ENCODE assay signal across 8 cellular contexts in genomic region chr17:82450357-82451106, GRCh38. TPM values are rescaled to one million over a fixed set of nuclear protein-coding genes. Genes with fewer than 3 reads are reported as not detected.
DNase-seq lines count a peak whose midpoint lies in the region; ATAC-seq lines count a peak whose summit lies in the region.

CYBC1 (minus strand) TSS chr17:82450752; CDS start chr17:82449254, 1,498 bp downstream.

- H3K27me3 Mint-ChIP-seq in CD4-positive, alpha-beta memory T cell = no peaks in the 10 kb centered on the region
- no peaks in the 10 kb centered on the region for H3K27me3 Mint-ChIP-seq in effector memory CD8-positive, alpha-beta T cell

- ATAC-seq in GM19468 (IDR thresholded peaks at IDR 0.05; ENCODE audit: extremely low read depth, unreplicated experiment) = peak; percentile 36
- peak; percentile 63 for ATAC-seq in effector memory CD8-positive, alpha-beta T cell (replicated peaks)

- 2% methylated on average over 86 of the region's 91 CpGs for WGBS in mesenchymal stem cell

- H3K9ac ChIP-seq in NT2/D1 (ENCODE audit: insufficient read length, low read depth) (peak within 1 kb of the TSS; percentile 89), mesenchymal stem cell (ENCODE audit: low read length) (peak within 1 kb of the TSS; percentile 94)

- H3K4me2 ChIP-seq in mesenchymal stem cell (ENCODE audit: low read length, poor library complexity, severe bottlenecking) = peak within 1 kb of the TSS; percentile 58

- peak within 1 kb of the TSS; percentile 77 for H2BK120ac ChIP-seq in mesenchymal stem cell (ENCODE audit: low read depth, low read length)

- peak within 1 kb of the TSS; percentile 86 for H3K27ac ChIP-seq in CD4-positive, alpha-beta memory T cell (ENCODE audit: low read depth, low read length)
- H3K27ac ChIP-seq in mesenchymal stem cell (ENCODE audit: low read length, poor library complexity, severe bottlenecking) = peak within 1 kb of the TSS; percentile 82

- peak within 1 kb of the TSS; percentile 93 for H4K91ac ChIP-seq in mesenchymal stem cell (ENCODE audit: low read length)

- CTCF ChIA-PET in CD4-positive, alpha-beta memory T cell (lab: Charles Lee; ENCODE audit: partially characterized antibody) = no interaction called here

- peak within 1 kb of the TSS; percentile 73 to 77 for H3K4ac ChIP-seq in mesenchymal stem cell (ENCODE audit: low read depth in 1 of 2, low read length in 2 of 2)

- H3K4me1 Mint-ChIP-seq in CD4-positive, alpha-beta memory T cell = peaks cover 22 to 48% (median 30%) of the 10 kb centered on the region in 4 donors
- peaks cover 19 to 31% of the 10 kb centered on the region in 2 donors for H3K4me1 Mint-ChIP-seq in effector memory CD8-positive, alpha-beta T cell (ENCODE audit: low read depth in 2 of 2)

- H2BK12ac ChIP-seq in mesenchymal stem cell (ENCODE audit: low read length in 2 of 2) = peak within 1 kb of the TSS; percentile 28 to 95

- peak within 1 kb of the TSS; percentile 93 for H2AFZ ChIP-seq in mesenchymal stem cell (ENCODE audit: low read depth, low read length)

- no peaks in the 10 kb centered on the region for H3K27me3 ChIP-seq in CD4-positive, alpha-beta memory T cell (ENCODE audit: insufficient read depth, low read length)
- H3K27me3 ChIP-seq in NT2/D1 (ENCODE audit: insufficient read depth, insufficient read length) (no peaks in the 10 kb centered on the region), mesenchymal stem cell (ENCODE audit: control insufficient read depth in 1 of 2, insufficient read depth in 1 of 2, low read length in 2 of 2) (no peaks in the 10 kb centered on the region)

- H3K79me1 ChIP-seq in mesenchymal stem cell (replicated peaks; ENCODE audit: low read length, poor library complexity, severe bottlenecking) = peaks cover 29% of the 10 kb centered on the region

- H2BK5ac ChIP-seq in mesenchymal stem cell (ENCODE audit: low read depth, low read length, poor library complexity, severe bottlenecking) = peak within 1 kb of the TSS; percentile 83

- H3K4me3 Mint-ChIP-seq in CD4-positive, alpha-beta memory T cell = peak within 1 kb of the TSS; percentile 86 to 98 (median 94)
- H3K4me3 Mint-ChIP-seq in effector memory CD8-positive, alpha-beta T cell = peak within 1 kb of the TSS; percentile 95 to 96

- H3K36me3 Mint-ChIP-seq in CD4-positive, alpha-beta memory T cell = peaks cover 0 to 17% of the 10 kb centered on the region in 2 donors
- peaks cover 33% of the 10 kb centered on the region for H3K36me3 Mint-ChIP-seq in effector memory CD8-positive, alpha-beta T cell (ENCODE audit: insufficient read depth)

- H4K8ac ChIP-seq in mesenchymal stem cell (ENCODE audit: low read length) = peak within 1 kb of the TSS; percentile 87

- peak within 1 kb of the TSS; percentile 86 to 95 for H3K4me3 ChIP-seq in CD4-positive, alpha-beta memory T cell (ENCODE audit: low read length in 2 of 2)
- H3K4me3 ChIP-seq in NT2/D1 (ENCODE audit: insufficient read length, low read depth) (peak within 1 kb of the TSS; percentile 91), mesenchymal stem cell (ENCODE audit: insufficient read depth in 1 of 2, low read depth in 1 of 2, low read length in 2 of 2) (peak within 1 kb of the TSS; percentile 94)

- POLR2A ChIA-PET in CD4-positive, alpha-beta memory T cell (lab: Charles Lee; ENCODE audit: partially characterized antibody) = interaction anchor here (1.4 to 3.3 kb wide), 4 partner anchors 8 to 46 kb away, joined by 3 to 50 read pairs (median 14); partner anchors contain the start of gene NARF

- peak within 1 kb of the TSS; percentile 92 to 97 for H3K18ac ChIP-seq in mesenchymal stem cell (ENCODE audit: low read depth in 1 of 2, low read length in 2 of 2)

- peaks cover 44% of the 10 kb centered on the region for H3K4me1 ChIP-seq in CD4-positive, alpha-beta memory T cell (ENCODE audit: insufficient read depth, low read length)
- peaks cover 8% of the 10 kb centered on the region for H3K4me1 ChIP-seq in NT2/D1 (ENCODE audit: insufficient read depth, insufficient read length)
- H3K4me1 ChIP-seq in mesenchymal stem cell (ENCODE audit: control insufficient read depth, insufficient read depth, low read depth, low read length) = peaks cover 20% of the 10 kb centered on the region

- DNase-seq in CD4-positive, alpha-beta memory T cell = peak; percentile 90 to 93 (median 93)
- DNase-seq in HUDEP-2 (lab: John Stamatoyannopoulos, UW; ENCODE audit: unreplicated experiment in 76 of 76) (peak in 73 of 76 experiments; percentile 39 to 91 (median 81)), NT2/D1 (ENCODE audit: low read depth, low spot score) (peak; percentile 66), mesenchymal stem cell (peak; percentile 93)
- DNase-seq in activated CD8-positive, alpha-beta memory T cell treated with anti-CD3 and anti-CD28 coated beads for 48 hours (ENCODE audit: low read depth in 2 of 3, low spot score in 2 of 3) = peak; percentile 89 to 96 (median 94)
- peak; percentile 89 to 92 (median 91) for DNase-seq in effector memory CD8-positive, alpha-beta T cell
- peak; percentile 94 for DNase-seq in stimulated activated CD8-positive, alpha-beta memory T cell treated with anti-CD3 and anti-CD28 coated beads, Interleukin-12 subunit alpha, Interleukin-12 subunit beta, amount 100 ng/mL, for 1 hour (ENCODE audit: low read depth)

- peak within 1 kb of the TSS; percentile 93 to 99 (median 96) for H3K27ac Mint-ChIP-seq in CD4-positive, alpha-beta memory T cell
- H3K27ac Mint-ChIP-seq in effector memory CD8-positive, alpha-beta T cell = peak within 1 kb of the TSS; percentile 97 to 98

- intact Hi-C loops in CD4-positive, alpha-beta memory T cell (cut with micrococcal nuclease) = loop anchor here (1.0 to 5.0 kb wide), 4 partner anchors 8 to 302 kb away; partner anchors contain the start of genes HEXD, NARF, OGFOD3 and TBCD

- peaks cover 14% of the 10 kb centered on the region for H3K36me3 ChIP-seq in CD4-positive, alpha-beta memory T cell (ENCODE audit: insufficient read depth, low read length)
- H3K36me3 ChIP-seq in NT2/D1 (ENCODE audit: insufficient read depth, insufficient read length, low read length) (peaks cover 21% of the 10 kb centered on the region), mesenchymal stem cell (ENCODE audit: control insufficient read depth in 1 of 2, insufficient read depth in 2 of 2, low read depth in 1 of 2, low read length in 2 of 2) (peaks cover 12 to 21% of the 10 kb centered on the region in 2 experiments)

- H2BK15ac ChIP-seq in mesenchymal stem cell (ENCODE audit: low read depth, poor library complexity, severe bottlenecking) = peak within 1 kb of the TSS; percentile 73

- H3K14ac ChIP-seq in mesenchymal stem cell (ENCODE audit: low read length in 2 of 2) = peak within 1 kb of the TSS in 1 of 2 experiments; percentile 99

- peak within 1 kb of the TSS in 1 of 2 experiments; percentile 96 for H3K23ac ChIP-seq in mesenchymal stem cell (ENCODE audit: low read length in 2 of 2)

- no peaks in the 10 kb centered on the region for H3K9me3 Mint-ChIP-seq in CD4-positive, alpha-beta memory T cell
- no peaks in the 10 kb centered on the region for H3K9me3 Mint-ChIP-seq in effector memory CD8-positive, alpha-beta T cell

- peak within 1 kb of the TSS; percentile 66 for H2AK5ac ChIP-seq in mesenchymal stem cell (ENCODE audit: low read length, severe bottlenecking)

- no peaks in the 10 kb centered on the region for H3K9me3 ChIP-seq in CD4-positive, alpha-beta memory T cell (ENCODE audit: control insufficient read depth in 1 of 2, low read length in 2 of 2)
- H3K9me3 ChIP-seq in NT2/D1 (ENCODE audit: insufficient read depth, low read length) (peaks cover 40% of the 10 kb centered on the region), mesenchymal stem cell (ENCODE audit: control insufficient read depth, low read length) (no peaks in the 10 kb centered on the region)

RNA-seq across cellular contexts. Expression of gene CYBC1, which starts in this region (rescaled TPM):
- total RNA-seq in CD4-positive, alpha-beta memory T cell = 100 to 1,000 TPM; 236 to 249 TPM
- 100 to 1,000 TPM; 166 to 237 TPM for polyA plus RNA-seq in CD4-positive, alpha-beta memory T cell
- polyA plus RNA-seq in mesenchymal stem cell (2013, experiment 1 of 2) = 40.1 TPM
- 39.0 TPM for polyA plus RNA-seq in mesenchymal stem cell (2013, experiment 2 of 2)

Comparison
In these comparisons a context has a peak if more than half of its experiments do, and no peak if none do; other contexts are left out.
1. Peak in every context shown above with its lines: DNase-seq, ATAC-seq, H3K4me3 ChIP-seq and H3K27ac ChIP-seq.